Comparison of ENCODE assay signal across 8 cellular contexts in genomic region chr2:49973917-49974368, GRCh38.
DNase-seq lines count a peak whose midpoint lies in the region; ATAC-seq, FAIRE-seq and TF ChIP-seq lines count a peak whose summit lies in the region.

No MANE protein-coding gene starts in this region.

- H3K27ac Mint-ChIP-seq in Caco-2 (ENCODE audit: unreplicated experiment) = no peak overlapping the region

- no peak for FAIRE-seq in K562 (lab: Jason Lieb, UNC)

- H3K4me1 ChIP-seq in Caco-2 = no peaks in the 10 kb centered on the region
- H3K4me1 ChIP-seq in K562 (replicated peaks in 1 of 2; ENCODE audit: control insufficient read depth in 2 of 2, insufficient read depth in 2 of 2, low read length in 2 of 2) = no peaks in the 10 kb centered on the region

- TF ChIP-seq POLR2A in K562 (conservative IDR thresholded peaks at IDR 0.05) = no peak

- H2AFZ ChIP-seq in K562 (ENCODE audit: low read depth, low read length) = no peak overlapping the region

- POLR2A ChIA-PET in Caco-2 (lab: Charles Lee) (no interaction called here), K562 (lab: Yijun Ruan, JAX) (no interaction called here)

- BruUV-seq in Caco-2 (replicated peaks; lab: Mats Ljungman, UMichigan) = no TSS peak
- BruUV-seq in K562 (replicated peaks; lab: Mats Ljungman, UMichigan) = no TSS peak

- H3K9me3 ChIP-seq in Caco-2 (no peaks in the 10 kb centered on the region), K562 (replicated peaks; ENCODE audit: control insufficient read depth, insufficient read depth, low read depth, low read length) (no peaks in the 10 kb centered on the region; the same call in 1 of the 2 replicates)

- no peak for TF ChIP-seq CTCF in Caco-2 (IDR thresholded peaks at IDR 0.05; ENCODE audit: insufficient read depth in 1 of 2, low read depth in 1 of 2, low read length in 1 of 2, severe bottlenecking in 1 of 2, unreplicated experiment in 1 of 2)
- no peak for TF ChIP-seq CTCF in K562 (IDR thresholded peaks at IDR 0.05 in 2 of 3, conservative IDR thresholded peaks at IDR 0.05 in 1 of 3; ENCODE audit: insufficient read depth in 2 of 3, low read depth in 1 of 3, low read length in 3 of 3)

- peaks cover 3% of the 10 kb centered on the region for H3K27me3 Mint-ChIP-seq in Caco-2 (ENCODE audit: insufficient read depth, unreplicated experiment)

- ATAC-seq in GM21825 (IDR thresholded peaks at IDR 0.05; ENCODE audit: unreplicated experiment) (peak; percentile 99), K562 (no peak)

- no peaks in the 10 kb centered on the region for H3K36me3 Mint-ChIP-seq in Caco-2 (ENCODE audit: insufficient read depth, unreplicated experiment)

- no peaks in the 10 kb centered on the region for H3K9me1 ChIP-seq in K562 (ENCODE audit: control insufficient read depth, insufficient read depth, low read length)

- H3K4me3 Mint-ChIP-seq in Caco-2 (ENCODE audit: unreplicated experiment) = peak overlapping the region; percentile 70

- no peaks in the 10 kb centered on the region for H3K9me3 Mint-ChIP-seq in Caco-2 (ENCODE audit: unreplicated experiment)

- TF ChIP-seq EP300 in K562 (IDR thresholded peaks at IDR 0.05; ENCODE audit: low read length) = no peak

- H3K27me3 ChIP-seq in Caco-2 (replicated peaks; ENCODE audit: control insufficient read depth, insufficient read depth, low read length) = no peaks in the 10 kb centered on the region
- no peaks in the 10 kb centered on the region for H3K27me3 ChIP-seq in K562 (ENCODE audit: control insufficient read depth in 2 of 2, insufficient read depth in 2 of 2, low read length in 2 of 2)

- in situ Hi-C loops in K562 (cut with MboI) = no loop called here

- WGBS in K562 (ENCODE audit: insufficient coverage, low coverage, missing lambda C conversion rate) = under 1% methylated on average over 14 of the region's 14 CpGs

- 0 out of 2 replicates have a peak overlapping the region, but pooled peaks have one; percentile 9 for H3K4me3 ChIP-seq in Caco-2 (ENCODE audit: low read depth, low read length)
- H3K4me3 ChIP-seq in K562 = no peak overlapping the region

- no peak for TF ChIP-seq RAD21 in K562 (CRISPR knock-in tag; conservative IDR thresholded peaks at IDR 0.05 in 1 of 2, IDR thresholded peaks at IDR 0.05 in 1 of 2)

- H4K20me1 ChIP-seq in K562 (replicated peaks; ENCODE audit: control insufficient read depth, insufficient read depth, low read length) = no peaks in the 10 kb centered on the region

- H3K36me3 ChIP-seq in Caco-2 (ENCODE audit: control insufficient read depth, insufficient read depth, low read length) = no peaks in the 10 kb centered on the region
- no peaks in the 10 kb centered on the region for H3K36me3 ChIP-seq in K562 (ENCODE audit: control insufficient read depth, insufficient read depth, low read length)

- H3K4me2 ChIP-seq in K562 (ENCODE audit: insufficient read depth, low read length) = no peak overlapping the region

- intact Hi-C loops in Caco-2 (cut with micrococcal nuclease; ENCODE audit: unreplicated experiment) = no loop called here
- intact Hi-C loops in K562 (cut with micrococcal nuclease) = no loop called here

- no peak overlapping the region for H3K9ac ChIP-seq in K562 (ENCODE audit: insufficient read depth in 1 of 2, low read depth in 2 of 2, low read length in 2 of 2)

- CTCF ChIA-PET in Caco-2 (lab: Charles Lee) = interaction anchor here (0.5 to 1.1 kb wide), 2 partner anchors 19 to 46 kb away, joined by 3 to 6 read pairs; no protein-coding TSS in a partner anchor
- CTCF ChIA-PET in K562 (lab: Yijun Ruan, JAX; ENCODE audit: low intra/inter-chr PET ratio) = no interaction called here

- DNase-seq in Caco-2 = peak; percentile 54 to 74
- DNase-seq in NCI-H1092 (lab: John Stamatoyannopoulos, UW) = peak; percentile 88
- peak; percentile 20 for DNase-seq in T-helper 9 cell
- no peak for DNase-seq in K562 (ENCODE audit: extremely low read depth in 1 of 4, low spot score in 3 of 4)
- DNase-seq in iris pigment epithelial cell (ENCODE audit: low read depth) = peak; percentile 61
- peak; percentile 20 to 38 for DNase-seq in stimulated activated CD4-positive, alpha-beta T cell treated with anti-CD3 and anti-CD28 coated beads, Interleukin-15, amount 100 ng/mL, for 1 hour (ENCODE audit: low read depth in 1 of 2, low spot score in 1 of 2)
- DNase-seq in SIG-M5 (lab: John Stamatoyannopoulos, UW) = no peak

- no peak overlapping the region for H3K27ac ChIP-seq in K562 (ENCODE audit: extremely low read depth, low read depth, low read length)

- H3K4me1 Mint-ChIP-seq in Caco-2 (ENCODE audit: low read depth, unreplicated experiment) = no peaks in the 10 kb centered on the region

- no peaks in the 10 kb centered on the region for H3K79me2 ChIP-seq in K562 (ENCODE audit: control insufficient read depth, insufficient read depth, low read length)

TF ChIP-seq in K562, 482 proteins besides CTCF, POLR2A, EP300 and RAD21:
- peak; percentile 49 for TF ChIP-seq USF2 (CRISPR knock-in tag; IDR thresholded peaks at IDR 0.05)
- TF ChIP-seq USF1 (CRISPR knock-in tag; IDR thresholded peaks at IDR 0.05) = peak; percentile 46; the same call in 1 of the 2 replicates
- no peak for TF ChIP-seq ZNF699 (CRISPR knock-in tag; IDR thresholded peaks at IDR 0.05; ENCODE audit: insufficient replicate concordance)
- no peak for TF ChIP-seq ATF6 (CRISPR knock-in tag; IDR thresholded peaks at IDR 0.05)

Comparison
In these comparisons a context has a peak if more than half of its experiments do, and no peak if none do; other contexts are left out.
1. DNase-seq: peak in Caco-2 (2 of 2), NCI-H1092 (single experiment), T-helper 9 cell (single experiment), iris pigment epithelial cell (single experiment) and stimulated activated CD4-positive, alpha-beta T cell treated with anti-CD3 and anti-CD28 coated beads, Interleukin-15, amount 100 ng/mL, for 1 hour (2 of 2); none in K562 (0 of 4) and SIG-M5 (single experiment).